8 cellular contexts compared by ENCODE assay signal in the genomic region with DNA sequence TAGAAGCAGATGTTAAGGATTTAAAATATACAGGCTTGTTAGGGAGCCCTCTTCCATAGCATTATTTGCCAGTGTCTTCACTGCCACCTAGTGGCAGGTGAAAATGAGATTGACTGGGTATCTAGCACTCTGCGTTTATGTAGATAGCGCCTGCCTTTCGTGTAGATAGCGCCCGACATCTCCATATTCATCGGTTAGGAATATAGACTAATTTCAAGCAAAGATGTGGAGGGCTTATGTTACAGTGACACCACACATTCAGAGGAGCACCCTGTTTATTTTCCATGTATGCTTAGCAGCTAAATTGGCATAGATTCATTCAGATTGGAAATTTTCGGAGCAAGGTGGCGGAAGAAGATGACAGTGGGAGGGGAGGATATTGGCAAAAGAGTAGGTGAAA.
DNase-seq lines count a peak whose midpoint lies in the region; ATAC-seq and TF ChIP-seq lines count a peak whose summit lies in the region.

No MANE protein-coding gene starts in this region.

- peak; percentile 43; the same call in 1 of the 2 replicates for TF ChIP-seq CTCF in WI38 (IDR thresholded peaks at IDR 0.05; ENCODE audit: low read depth, low read length)

- H3K4me3 ChIP-seq in WI38 (ENCODE audit: low read depth, low read length): no peak overlapping the region

- ATAC-seq in GM19023 (IDR thresholded peaks at IDR 0.05; ENCODE audit: unreplicated experiment) (peak; percentile 84), HG03097 (IDR thresholded peaks at IDR 0.05; ENCODE audit: low FRiP score, unreplicated experiment) (peak; percentile 81)

- peak; percentile 0 for DNase-seq in DMS 273 treated with DMSO at 0.1 percent for 48 hours (lab: John Stamatoyannopoulos, UW)
- DNase-seq in NCI-H2081 treated with DMSO at 0.1 percent for 48 hours (lab: John Stamatoyannopoulos, UW): peak; percentile 41
- peak; percentile 38 for DNase-seq in glomerular visceral epithelial cell (ENCODE audit: extremely low spot score)
- DNase-seq in retina: peak; percentile 36
- no peak for DNase-seq in central memory CD4-positive, alpha-beta T cell
